Comparison of ENCODE assay signal across 8 cellular contexts in the genomic region with DNA sequence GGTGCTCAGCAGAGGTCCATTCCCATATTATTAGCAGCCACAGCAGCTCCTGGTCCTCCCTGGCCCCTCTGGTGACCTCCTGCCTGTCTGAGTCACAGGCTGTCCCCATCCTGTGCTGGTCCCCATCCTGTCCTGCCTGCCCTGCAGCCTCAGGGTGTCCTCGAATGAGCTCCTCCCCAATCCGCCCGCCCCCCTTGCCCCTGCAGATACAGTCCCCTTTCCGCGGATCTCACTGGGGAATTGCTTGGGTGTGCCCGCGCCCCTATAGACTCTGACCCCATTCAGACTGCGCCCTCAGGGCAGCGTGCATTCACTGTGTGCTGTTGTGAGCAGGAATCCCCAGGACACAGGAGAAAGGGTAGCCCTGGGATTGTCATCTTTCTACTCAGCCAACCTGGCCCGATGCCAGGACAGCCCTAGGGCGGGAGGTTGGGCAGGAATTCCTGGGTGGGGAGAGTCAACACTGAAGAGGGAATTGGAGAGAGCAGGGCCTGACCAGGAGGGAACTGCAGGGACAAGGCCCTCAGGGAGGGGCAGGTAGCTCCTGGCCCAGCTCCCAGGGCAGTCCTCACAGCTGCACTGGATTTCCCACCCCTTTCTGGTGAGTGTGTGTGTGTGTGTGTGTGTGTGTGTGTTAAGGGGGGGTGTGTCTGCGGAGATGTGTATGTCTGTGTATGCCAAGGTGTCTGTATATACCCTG.
DNase-seq lines count a peak whose midpoint lies in the region; ATAC-seq and TF ChIP-seq lines count a peak whose summit lies in the region.

No MANE protein-coding gene starts in this region.

- DNase-seq in EL: peak; percentile 76
- peak; percentile 32 for DNase-seq in NCI-H2227 treated with DMSO at 0.1 percent for 48 hours (lab: John Stamatoyannopoulos, UW)
- DNase-seq in choroid plexus epithelial cell (ENCODE audit: low read depth): peak; percentile 48
- DNase-seq in stimulated activated effector memory CD8-positive, alpha-beta T cell treated with anti-CD3 and anti-CD28 coated beads, Interleukin-12 subunit alpha, Interleukin-12 subunit beta, amount 100 ng/mL, for 72 hours (ENCODE audit: low spot score in 2 of 2): no peak
- DNase-seq in UCSD-AML1 (lab: John Stamatoyannopoulos, UW; ENCODE audit: unreplicated experiment): no peak
- DNase-seq in effector memory CD8-positive, alpha-beta T cell: no peak

- H3K9me3 Mint-ChIP-seq in nephron: peaks cover 10% of the 10 kb centered on the region
- H3K9me3 Mint-ChIP-seq in stimulated activated effector memory CD8-positive, alpha-beta T cell treated with anti-CD3 and anti-CD28 coated beads, Interleukin-12 subunit alpha, Interleukin-12 subunit beta, amount 100 ng/mL, for 72 hours: peaks cover 7% of the 10 kb centered on the region
- H3K9me3 Mint-ChIP-seq in effector memory CD8-positive, alpha-beta T cell: peaks cover 0 to 12% of the 10 kb centered on the region in 2 donors

- peaks cover 19% of the 10 kb centered on the region for H3K4me1 Mint-ChIP-seq in nephron
- peaks cover 7% of the 10 kb centered on the region for H3K4me1 Mint-ChIP-seq in stimulated activated effector memory CD8-positive, alpha-beta T cell treated with anti-CD3 and anti-CD28 coated beads, Interleukin-12 subunit alpha, Interleukin-12 subunit beta, amount 100 ng/mL, for 72 hours
- H3K4me1 Mint-ChIP-seq in effector memory CD8-positive, alpha-beta T cell (ENCODE audit: low read depth in 2 of 2): no peaks in the 10 kb centered on the region

- TF ChIP-seq CTCF in choroid plexus epithelial cell (conservative IDR thresholded peaks at IDR 0.05; ENCODE audit: low read depth, low read length) (no peak), nephron (IDR thresholded peaks at IDR 0.05; ENCODE audit: unreplicated experiment in 3 of 3) (no peak)

- H3K4me3 ChIP-seq in choroid plexus epithelial cell (ENCODE audit: low read depth, low read length): no peak overlapping the region

- no peak overlapping the region for H3K4me3 Mint-ChIP-seq in nephron
- no peak overlapping the region for H3K4me3 Mint-ChIP-seq in stimulated activated effector memory CD8-positive, alpha-beta T cell treated with anti-CD3 and anti-CD28 coated beads, Interleukin-12 subunit alpha, Interleukin-12 subunit beta, amount 100 ng/mL, for 72 hours
- H3K4me3 Mint-ChIP-seq in effector memory CD8-positive, alpha-beta T cell: no peak overlapping the region

- peak overlapping the region in 2 of 3 experiments; percentile 8 to 10 for H3K27ac Mint-ChIP-seq in nephron
- no peak overlapping the region for H3K27ac Mint-ChIP-seq in stimulated activated effector memory CD8-positive, alpha-beta T cell treated with anti-CD3 and anti-CD28 coated beads, Interleukin-12 subunit alpha, Interleukin-12 subunit beta, amount 100 ng/mL, for 72 hours
- H3K27ac Mint-ChIP-seq in effector memory CD8-positive, alpha-beta T cell: no peak overlapping the region

- no peak for ATAC-seq in stimulated activated effector memory CD8-positive, alpha-beta T cell treated with anti-CD3 and anti-CD28 coated beads, Interleukin-12 subunit alpha, Interleukin-12 subunit beta, amount 100 ng/mL, for 72 hours
- no peak for ATAC-seq in HG02938 (IDR thresholded peaks at IDR 0.05; ENCODE audit: unreplicated experiment)
- ATAC-seq in effector memory CD8-positive, alpha-beta T cell (replicated peaks): no peak

- H3K27me3 Mint-ChIP-seq in nephron (ENCODE audit: low read depth): peaks cover 12% of the 10 kb centered on the region
- peaks cover 23 to 47% of the 10 kb centered on the region in 2 donors for H3K27me3 Mint-ChIP-seq in effector memory CD8-positive, alpha-beta T cell

- no peaks in the 10 kb centered on the region for H3K36me3 Mint-ChIP-seq in nephron (ENCODE audit: low read depth)
- no peaks in the 10 kb centered on the region for H3K36me3 Mint-ChIP-seq in stimulated activated effector memory CD8-positive, alpha-beta T cell treated with anti-CD3 and anti-CD28 coated beads, Interleukin-12 subunit alpha, Interleukin-12 subunit beta, amount 100 ng/mL, for 72 hours
- H3K36me3 Mint-ChIP-seq in effector memory CD8-positive, alpha-beta T cell (ENCODE audit: insufficient read depth): no peaks in the 10 kb centered on the region

Comparison
In these comparisons a context has a peak if more than half of its experiments do, and no peak if none do; other contexts are left out.
1. DNase-seq: peak in EL (single experiment), NCI-H2227 treated with DMSO at 0.1 percent for 48 hours (single experiment) and choroid plexus epithelial cell (single experiment); none in stimulated activated effector memory CD8-positive, alpha-beta T cell treated with anti-CD3 and anti-CD28 coated beads, Interleukin-12 subunit alpha, Interleukin-12 subunit beta, amount 100 ng/mL, for 72 hours (0 of 2), UCSD-AML1 (single experiment) and effector memory CD8-positive, alpha-beta T cell (0 of 3).
2. H3K27ac Mint-ChIP-seq: peak in nephron (2 of 3); none in stimulated activated effector memory CD8-positive, alpha-beta T cell treated with anti-CD3 and anti-CD28 coated beads, Interleukin-12 subunit alpha, Interleukin-12 subunit beta, amount 100 ng/mL, for 72 hours (single experiment) and effector memory CD8-positive, alpha-beta T cell (0 of 2).